In genomic region chr2:23828256-23828980, GRCh38 we compare ENCODE assay signal across 18 cellular contexts.
DNase-seq lines count a peak whose midpoint lies in the region; ATAC-seq, FAIRE-seq and TF ChIP-seq lines count a peak whose summit lies in the region.
"Had no signal": no experiment of that assay in that cellular context is flagged by ENCODE, and none has a peak within 500 bp of the region (broad histone marks: within the 10 kb centered on the region; RNA-seq: fewer than 3 reads in every experiment).

No MANE protein-coding gene starts in this region.

- TF ChIP-seq CTCF in bronchial epithelial cell (IDR thresholded peaks at IDR 0.05; ENCODE audit: insufficient read depth, low read length, severe bottlenecking) (no peak), endodermal cell (conservative IDR thresholded peaks at IDR 0.05) (no peak)

- DNase-seq in CD4-positive, alpha-beta memory T cell, result no peak
- DNase-seq in LHCN-M2 (ENCODE audit: low read depth) (peak; percentile 15), bronchial epithelial cell (ENCODE audit: low read depth) (peak; percentile 25), endodermal cell (no peak)
- no peak for DNase-seq in naive thymus-derived CD8-positive, alpha-beta T cell
- DNase-seq in stimulated activated CD4-positive, alpha-beta T cell treated with anti-CD3 and anti-CD28 coated beads, Interleukin-12 subunit alpha, Interleukin-12 subunit beta, amount 100 ng/mL, for 4 hours, result no peak
- DNase-seq: activated CD4-positive, alpha-beta T cell treated with anti-CD3 and anti-CD28 coated beads, Interleukin-2, amount 50 U/mL, for 4 hours; adrenal gland; DMS153; H7; NCI-H1436; nephron progenitor cell; psoas muscle; stimulated activated naive CD4-positive, alpha-beta T cell treated with Interleukin-2 at 50 U/mL for 16 hours had no signal

- H3K4me1 Mint-ChIP-seq in CD4-positive, alpha-beta memory T cell, result peaks cover 0 to 11% (median 6%) of the 10 kb centered on the region in 4 donors
- peaks cover 0 to 6% (median 0%) of the 10 kb centered on the region in 4 donors for H3K4me1 Mint-ChIP-seq in naive thymus-derived CD8-positive, alpha-beta T cell
- H3K4me1 Mint-ChIP-seq in endodermal cell, result no peaks in the 10 kb centered on the region
- H3K4me1 Mint-ChIP-seq: nephron progenitor cell had no signal

- no peaks in the 10 kb centered on the region for H3K27me3 Mint-ChIP-seq in CD4-positive, alpha-beta memory T cell
- H3K27me3 Mint-ChIP-seq in naive thymus-derived CD8-positive, alpha-beta T cell, result no peaks in the 10 kb centered on the region
- no peaks in the 10 kb centered on the region for H3K27me3 Mint-ChIP-seq in endodermal cell (ENCODE audit: insufficient read depth)

- H3K4me3 Mint-ChIP-seq in CD4-positive, alpha-beta memory T cell, result no peak overlapping the region
- H3K4me3 Mint-ChIP-seq in naive thymus-derived CD8-positive, alpha-beta T cell, result no peak overlapping the region
- H3K4me3 Mint-ChIP-seq in endodermal cell, result no peak overlapping the region
- H3K4me3 Mint-ChIP-seq: nephron progenitor cell had no signal

- H3K36me3 Mint-ChIP-seq in CD4-positive, alpha-beta memory T cell, result peaks cover under 1 to 21% of the 10 kb centered on the region in 2 donors
- peaks cover 0 to 40% (median 1%) of the 10 kb centered on the region in 3 donors for H3K36me3 Mint-ChIP-seq in naive thymus-derived CD8-positive, alpha-beta T cell
- no peaks in the 10 kb centered on the region for H3K36me3 Mint-ChIP-seq in endodermal cell (ENCODE audit: low read depth)

- H3K27ac Mint-ChIP-seq in CD4-positive, alpha-beta memory T cell, result peak overlapping the region in 5 of 7 donors; percentile 8 to 77 (median 17)
- peak overlapping the region in 7 of 10 donors; percentile 6 to 69 (median 57) for H3K27ac Mint-ChIP-seq in naive thymus-derived CD8-positive, alpha-beta T cell
- H3K27ac Mint-ChIP-seq in endodermal cell, result no peak overlapping the region

- POLR2A ChIA-PET in CD4-positive, alpha-beta memory T cell (lab: Charles Lee; ENCODE audit: partially characterized antibody), result interaction anchor here (2.2 kb wide), 1 partner anchor 256 kb away, joined by 7 read pairs; the partner anchor contains the start of gene TP53I3
- POLR2A ChIA-PET in naive thymus-derived CD8-positive, alpha-beta T cell (lab: Charles Lee), result no interaction called here

- ATAC-seq in naive thymus-derived CD8-positive, alpha-beta T cell, result no peak
- ATAC-seq in GM19463 (IDR thresholded peaks at IDR 0.05; ENCODE audit: unreplicated experiment), result no peak
- ATAC-seq: psoas muscle had no signal

- H3K9ac ChIP-seq in endodermal cell (ENCODE audit: extremely low read depth, low read length, poor library complexity, severe bottlenecking), result no peak overlapping the region

- no peaks in the 10 kb centered on the region for H3K9me3 Mint-ChIP-seq in CD4-positive, alpha-beta memory T cell
- H3K9me3 Mint-ChIP-seq in naive thymus-derived CD8-positive, alpha-beta T cell, result no peaks in the 10 kb centered on the region
- no peaks in the 10 kb centered on the region for H3K9me3 Mint-ChIP-seq in endodermal cell
- H3K9me3 Mint-ChIP-seq: nephron progenitor cell had no signal

- CTCF ChIA-PET in CD4-positive, alpha-beta memory T cell (lab: Charles Lee; ENCODE audit: partially characterized antibody), result interaction anchor here (2.1 kb wide), 1 partner anchor 256 kb away, joined by 16 read pairs; the partner anchor contains the start of gene TP53I3

- FAIRE-seq in bronchial epithelial cell (lab: Jason Lieb, UNC), result no peak
- FAIRE-seq: colon had no signal

- H3K27ac ChIP-seq in CD4-positive, alpha-beta memory T cell (ENCODE audit: low read depth, low read length), result no peak overlapping the region
- no peak overlapping the region for H3K27ac ChIP-seq in endodermal cell (ENCODE audit: low read depth, low read length)
- H3K27ac ChIP-seq: adrenal gland, C4-2B, psoas muscle had no signal

- no peaks in the 10 kb centered on the region for H3K4me1 ChIP-seq in CD4-positive, alpha-beta memory T cell (ENCODE audit: insufficient read depth, low read length)
- no peaks in the 10 kb centered on the region for H3K4me1 ChIP-seq in endodermal cell (ENCODE audit: control insufficient read depth, insufficient read depth, low read length)
- H3K4me1 ChIP-seq: adrenal gland, psoas muscle had no signal

- WGBS in endodermal cell (ENCODE audit: insufficient coverage in 1 of 2, insufficient read length in 1 of 2), 2 experiments, result 100% methylated on average over 1 of the region's 1 CpG

- H3K9me3 ChIP-seq in CD4-positive, alpha-beta memory T cell (ENCODE audit: control insufficient read depth in 1 of 2, low read length in 2 of 2), result no peaks in the 10 kb centered on the region
- H3K9me3 ChIP-seq in endodermal cell (ENCODE audit: control insufficient read depth, low read length), result no peaks in the 10 kb centered on the region
- H3K9me3 ChIP-seq: adrenal gland, psoas muscle had no signal

- intact Hi-C loops in CD4-positive, alpha-beta memory T cell (cut with micrococcal nuclease), result loop anchor here (10.0 kb wide), 1 partner anchor 556 kb away; no protein-coding TSS in a partner anchor

- H3K36me3 ChIP-seq in CD4-positive, alpha-beta memory T cell (ENCODE audit: insufficient read depth, low read length), result peaks cover 3% of the 10 kb centered on the region
- no peaks in the 10 kb centered on the region for H3K36me3 ChIP-seq in bronchial epithelial cell (ENCODE audit: control insufficient read depth, insufficient read depth, low read length)
- H3K36me3 ChIP-seq in endodermal cell (ENCODE audit: control insufficient read depth, insufficient read depth, low read length), result peaks cover 6% of the 10 kb centered on the region

- H3K4me3 ChIP-seq in CD4-positive, alpha-beta memory T cell (ENCODE audit: low read length in 2 of 2), result no peak overlapping the region
- H3K4me3 ChIP-seq in bronchial epithelial cell (ENCODE audit: low read depth, low read length), result no peak overlapping the region
- no peak overlapping the region for H3K4me3 ChIP-seq in endodermal cell (ENCODE audit: low read length)
- H3K4me3 ChIP-seq: adrenal gland, lung, psoas muscle had no signal

- H3K27me3 ChIP-seq in CD4-positive, alpha-beta memory T cell (ENCODE audit: insufficient read depth, low read length), result no peaks in the 10 kb centered on the region
- no peaks in the 10 kb centered on the region for H3K27me3 ChIP-seq in bronchial epithelial cell (ENCODE audit: control insufficient read depth, insufficient read depth, low read length)
- no peaks in the 10 kb centered on the region for H3K27me3 ChIP-seq in endodermal cell (ENCODE audit: control insufficient read depth, insufficient read depth, low read length, poor library complexity, severe bottlenecking)
- H3K27me3 ChIP-seq: adrenal gland had no signal

Comparison
In these comparisons a context has a peak if more than half of its experiments do, and no peak if none do; other contexts are left out.
1. DNase-seq: peak in LHCN-M2 (single experiment) and bronchial epithelial cell (single experiment); none in CD4-positive, alpha-beta memory T cell (0 of 5), naive thymus-derived CD8-positive, alpha-beta T cell (0 of 10), endodermal cell (single experiment) and stimulated activated CD4-positive, alpha-beta T cell treated with anti-CD3 and anti-CD28 coated beads, Interleukin-12 subunit alpha, Interleukin-12 subunit beta, amount 100 ng/mL, for 4 hours (single experiment).